In genomic region chr3:32488609-32489008, GRCh38 we compare ENCODE assay signal across 30 cellular contexts.
"Had no signal": no experiment of that assay in that cellular context is flagged by ENCODE, and none has a peak within 500 bp of the region (broad histone marks: within the 10 kb centered on the region; RNA-seq: fewer than 3 reads in every experiment).

No MANE protein-coding gene starts in this region.

- H3K27me3 ChIP-seq: gastroesophageal sphincter, suprapubic skin, tibial nerve had no signal

- H3K4me3 ChIP-seq: gastroesophageal sphincter, psoas muscle, suprapubic skin, tibial nerve had no signal

- H2AFZ ChIP-seq: parathyroid adenoma had no signal

- H3K4me1 Mint-ChIP-seq: WTC11 had no signal

- H3K27ac ChIP-seq: epithelial cell of prostate, gastroesophageal sphincter, parathyroid adenoma, psoas muscle, suprapubic skin had no signal

- H3K79me2 ChIP-seq: parathyroid adenoma had no signal

- H3K4me3 Mint-ChIP-seq: activated T-helper 1 cell treated with anti-CD3 and anti-CD28 coated beads, Interleukin-12 subunit alpha, Interleukin-12 subunit beta, Interleukin-2, Interleukin-4 antibody, amounts not matched to agents 30 ng/mL and 10 ng/mL and 1 ng/mL, durations not matched to agents 14 hours and 24 hours and 36 hours; mesothelial cell of epicardium; naive thymus-derived CD4-positive, alpha-beta T cell; T-helper 1 cell treated with Interleukin-12 subunit alpha and Interleukin-12 subunit beta and Interleukin-4 antibody, amounts not matched to agents 30 μg/mL and 1 μg/mL, for 36 hours; WTC11 had no signal

- H3K27ac Mint-ChIP-seq: activated T-helper 1 cell treated with anti-CD3 and anti-CD28 coated beads, Interleukin-12 subunit alpha, Interleukin-12 subunit beta, Interleukin-2, Interleukin-4 antibody, amounts not matched to agents 30 ng/mL and 10 ng/mL and 1 ng/mL, durations not matched to agents 14 hours and 24 hours and 36 hours; mesothelial cell of epicardium; T-helper 1 cell treated with Interleukin-12 subunit alpha and Interleukin-12 subunit beta and Interleukin-4 antibody, amounts not matched to agents 30 μg/mL and 1 μg/mL, for 36 hours; WTC11 had no signal

- H3K9me3 Mint-ChIP-seq: activated T-helper 1 cell treated with anti-CD3 and anti-CD28 coated beads, Interleukin-12 subunit alpha, Interleukin-12 subunit beta, Interleukin-2, Interleukin-4 antibody, amounts not matched to agents 30 ng/mL and 10 ng/mL and 1 ng/mL, durations not matched to agents 14 hours and 24 hours and 36 hours; mesothelial cell of epicardium; T-helper 1 cell treated with Interleukin-12 subunit alpha and Interleukin-12 subunit beta and Interleukin-4 antibody, amounts not matched to agents 30 μg/mL and 1 μg/mL, for 36 hours; WTC11 had no signal

- H3K9ac ChIP-seq: parathyroid adenoma had no signal

- H3K4me1 ChIP-seq: psoas muscle had no signal

- DNase-seq: activated CD4-positive, alpha-beta T cell treated with anti-CD3 and anti-CD28 coated beads for 1 hour; activated CD4-positive, alpha-beta T cell treated with anti-CD3 and anti-CD28 coated beads, Interleukin-2, amount 50 U/mL, for 48 hours; activated CD8-positive, alpha-beta memory T cell treated with anti-CD3 and anti-CD28 coated beads for 24 hours; activated CD8-positive, alpha-beta memory T cell treated with anti-CD3 and anti-CD28 coated beads, Interleukin-2, amount 50 U/mL, for 4 hours; activated gamma-delta T cell treated with Interleukin-2 at 50 U/mL for 16 hours; activated naive CD4-positive, alpha-beta T cell treated with anti-CD3 and anti-CD28 coated beads, Interleukin-2, amount 50 U/mL, for 16 hours; activated T-cell treated with anti-CD3 and anti-CD28 coated beads, Interleukin-2, amount 50 U/mL, for 1 hour; amygdala; dermis blood vessel endothelial cell; effector CD4-positive, alpha-beta T cell; hippocampal formation; left cardiac atrium; left ventricle myocardium superior; mammary epithelial cell; naive thymus-derived CD4-positive, alpha-beta T cell; nucleus accumbens; psoas muscle; stimulated activated CD4-positive, alpha-beta T cell treated with anti-CD3 and anti-CD28 coated beads, Interleukin-15, amount 100 ng/mL, for 24 hours; stimulated activated CD4-positive, alpha-beta T cell treated with anti-CD3 and anti-CD28 coated beads, Interleukin-2, amount 100 ng/mL, for 24 hours; stimulated activated naive CD4-positive, alpha-beta T cell; SW 1271 had no signal

- H3K9me3 ChIP-seq: gastroesophageal sphincter, psoas muscle, suprapubic skin, tibial nerve had no signal

- ATAC-seq: gastroesophageal sphincter; left ventricle myocardium superior; naive thymus-derived CD4-positive, alpha-beta T cell; psoas muscle; WTC11 had no signal

- H3K27me3 Mint-ChIP-seq: naive thymus-derived CD4-positive, alpha-beta T cell had no signal
